19 cellular contexts compared by ENCODE assay signal in the genomic region with DNA sequence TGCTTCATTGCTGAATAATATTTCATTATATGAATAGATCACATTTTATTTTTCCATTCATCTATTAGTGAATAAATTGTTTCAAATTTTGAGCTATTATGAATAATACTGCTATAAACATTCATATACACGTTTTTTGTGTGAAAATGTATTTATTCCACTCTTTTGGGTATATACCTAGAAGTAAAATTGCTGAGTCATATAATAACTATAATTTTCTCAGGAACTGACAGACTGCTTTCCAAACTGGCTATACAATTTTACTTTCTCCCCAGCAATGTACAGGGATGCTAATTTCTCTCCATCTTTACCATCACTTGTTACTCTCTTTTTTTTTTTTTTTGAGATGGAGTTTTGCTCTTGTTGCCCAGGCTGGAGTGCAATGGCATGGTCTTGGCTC. TPM values are rescaled to one million over a fixed set of nuclear protein-coding genes. Genes with fewer than 3 reads are reported as not detected.
DNase-seq lines count a peak whose midpoint lies in the region; ATAC-seq, FAIRE-seq and TF ChIP-seq lines count a peak whose summit lies in the region.
"Had no signal": no experiment of that assay in that cellular context is flagged by ENCODE, and none has a peak within 500 bp of the region (broad histone marks: within the 10 kb centered on the region; RNA-seq: fewer than 3 reads in every experiment).

No MANE protein-coding gene starts in this region.

- H3K4ac ChIP-seq in IMR-90 (ENCODE audit: low read depth, low read length) (no peak overlapping the region), H1 (replicated peaks; ENCODE audit: insufficient read length, low read depth, low read length) (no peak overlapping the region)

- H4K5ac ChIP-seq in IMR-90 (ENCODE audit: low read depth, low read length) = no peak overlapping the region
- H4K5ac ChIP-seq in H1 (ENCODE audit: insufficient read length, low read depth, low read length) = no peak overlapping the region

- H3K27me3 ChIP-seq in IMR-90 (ENCODE audit: control insufficient read depth, insufficient read depth, low read length) = no peaks in the 10 kb centered on the region
- no peaks in the 10 kb centered on the region for H3K27me3 ChIP-seq in H1 (replicated peaks in 1 of 4; ENCODE audit: control insufficient read depth in 3 of 4, extremely low read depth in 1 of 4, insufficient read depth in 3 of 4, low read length in 3 of 4)
- H3K27me3 ChIP-seq: BLaER1 treated with 17β-estradiol and CSF1 and Interleukin-3, amounts not matched to agents 10 nM and 100 nM had no signal

- H2BK120ac ChIP-seq in IMR-90 (ENCODE audit: low read depth, low read length) = no peak overlapping the region
- H2BK120ac ChIP-seq in H1 (replicated peaks; ENCODE audit: low read depth, low read length) = no peak overlapping the region

- H3K4me3 ChIP-seq in A549 (no peak overlapping the region), IMR-90 (ENCODE audit: insufficient read depth, low read depth, low read length) (no peak overlapping the region), H1 (ENCODE audit: extremely low read depth in 1 of 4, insufficient read depth in 2 of 4, low read depth in 3 of 4, low read length in 4 of 4) (no peak overlapping the region)
- H3K4me3 ChIP-seq: BLaER1 treated with 17β-estradiol and CSF1 and Interleukin-3, amounts not matched to agents 10 nM and 100 nM had no signal

- H3K27ac ChIP-seq in A549 = no peak overlapping the region
- H3K27ac ChIP-seq in IMR-90 (ENCODE audit: insufficient read depth, low read length) = no peak overlapping the region
- no peak overlapping the region for H3K27ac ChIP-seq in H1 (ENCODE audit: low read depth, low read length)
- H3K27ac ChIP-seq: BLaER1 treated with 17β-estradiol and CSF1 and Interleukin-3, amounts not matched to agents 10 nM and 100 nM; C4-2B had no signal

- TF ChIP-seq RAD21 in A549 (conservative IDR thresholded peaks at IDR 0.05 in 1 of 2, IDR thresholded peaks at IDR 0.05 in 1 of 2) (no peak), IMR-90 (IDR thresholded peaks at IDR 0.05; ENCODE audit: low read length) (no peak), H1 (IDR thresholded peaks at IDR 0.05 in 1 of 2, conservative IDR thresholded peaks at IDR 0.05 in 1 of 2; ENCODE audit: low read depth in 2 of 2, low read length in 2 of 2) (no peak)

- no peak overlapping the region for H2BK20ac ChIP-seq in IMR-90 (ENCODE audit: low read depth, low read length)
- H2BK20ac ChIP-seq in H1 (ENCODE audit: low read length) = no peak overlapping the region

- H2BK15ac ChIP-seq in IMR-90 (ENCODE audit: low read depth, low read length) = no peak overlapping the region
- H2BK15ac ChIP-seq in H1 (ENCODE audit: low read length) = no peak overlapping the region

- no peak for ATAC-seq in A549
- no peak for ATAC-seq in IMR-90 (ENCODE audit: low read depth)
- ATAC-seq: CD8-positive, alpha-beta T cell had no signal

- dilution Hi-C loops in IMR-90 (cut with HindIII; ENCODE audit: low sequenced_read_pairs, unreplicated experiment) = no loop called here

- H3K18ac ChIP-seq in IMR-90 (ENCODE audit: low read depth, low read length) (no peak overlapping the region), H1 (ENCODE audit: extremely low read depth, low read length) (no peak overlapping the region)

- no peak for TF ChIP-seq CTCF in A549 (IDR thresholded peaks at IDR 0.05)
- no peak for TF ChIP-seq CTCF in IMR-90 (conservative IDR thresholded peaks at IDR 0.05; ENCODE audit: low read depth, low read length)
- TF ChIP-seq CTCF in H1 (IDR thresholded peaks at IDR 0.05; ENCODE audit: control extremely low read depth in 1 of 3, insufficient read depth in 1 of 3, low read depth in 1 of 3, low read length in 3 of 3) = no peak

- H2AFZ ChIP-seq in IMR-90 (replicated peaks; ENCODE audit: low read length, poor library complexity) = no peak overlapping the region
- no peak overlapping the region for H2AFZ ChIP-seq in H1 (ENCODE audit: low read length)

- H4K91ac ChIP-seq in IMR-90 (ENCODE audit: insufficient read depth, low read depth, low read length) = no peak overlapping the region
- no peak overlapping the region for H4K91ac ChIP-seq in H1 (replicated peaks; ENCODE audit: insufficient read length, low read length)

- H3K9me1 ChIP-seq in IMR-90 (ENCODE audit: insufficient read depth, low read length) = no peaks in the 10 kb centered on the region

- H3K9me3 ChIP-seq in A549 = no peaks in the 10 kb centered on the region
- H3K9me3 ChIP-seq in IMR-90 (ENCODE audit: control insufficient read depth, insufficient read depth, low read length) = no peaks in the 10 kb centered on the region; the same call in 1 of the 2 replicates
- H3K9me3 ChIP-seq in H1 (ENCODE audit: insufficient read depth in 2 of 2, low read depth in 1 of 2, low read length in 1 of 2) = peaks cover 0 to 8% of the 10 kb centered on the region in 2 experiments; a peak in 2 of 4 replicates
- H3K9me3 ChIP-seq: Caco-2 had no signal

- H2BK5ac ChIP-seq in IMR-90 (ENCODE audit: low read depth, low read length, poor library complexity, severe bottlenecking) (no peak overlapping the region), H1 (ENCODE audit: low read depth, low read length) (no peak overlapping the region)

- intact Hi-C loops in IMR-90 (cut with micrococcal nuclease) = no loop called here

- H3K79me1 ChIP-seq in IMR-90 (ENCODE audit: low read depth in 1 of 2, low read length in 2 of 2) = no peaks in the 10 kb centered on the region
- no peaks in the 10 kb centered on the region for H3K79me1 ChIP-seq in H1 (ENCODE audit: low read depth, low read length)

- no peaks in the 10 kb centered on the region for H4K20me1 ChIP-seq in IMR-90 (ENCODE audit: insufficient read depth, low read length)
- H4K20me1 ChIP-seq in H1 (replicated peaks in 1 of 2; ENCODE audit: control insufficient read depth in 1 of 2, insufficient read depth in 2 of 2, low read length in 2 of 2) = no peaks in the 10 kb centered on the region
- H4K20me1 ChIP-seq: BLaER1 treated with 17β-estradiol and CSF1 and Interleukin-3, amounts not matched to agents 10 nM and 100 nM had no signal

- H3K23ac ChIP-seq in IMR-90 (ENCODE audit: low read depth, low read length) (no peak overlapping the region), H1 (ENCODE audit: insufficient read length) (no peak overlapping the region)

- H3K36me3 ChIP-seq in IMR-90 (ENCODE audit: control insufficient read depth, insufficient read depth, low read length) = no peaks in the 10 kb centered on the region
- no peaks in the 10 kb centered on the region for H3K36me3 ChIP-seq in H1 (ENCODE audit: control insufficient read depth in 2 of 4, insufficient read depth in 4 of 4, low read length in 3 of 4)
- H3K36me3 ChIP-seq: BLaER1 treated with 17β-estradiol and CSF1 and Interleukin-3, amounts not matched to agents 10 nM and 100 nM had no signal

- TF ChIP-seq EP300 in A549 (IDR thresholded peaks at IDR 0.05) = no peak
- TF ChIP-seq EP300 in H1 (IDR thresholded peaks at IDR 0.05; ENCODE audit: borderline replicate concordance in 1 of 2, low read depth in 2 of 2, low read length in 2 of 2) = no peak

- no peak overlapping the region for H3K4me2 ChIP-seq in A549
- no peak overlapping the region for H3K4me2 ChIP-seq in IMR-90 (ENCODE audit: low read depth, low read length)
- H3K4me2 ChIP-seq in H1 (ENCODE audit: insufficient read depth in 1 of 2, low read depth in 2 of 2, low read length in 2 of 2) = no peak overlapping the region
- H3K4me2 ChIP-seq: BLaER1 treated with 17β-estradiol and CSF1 and Interleukin-3, amounts not matched to agents 10 nM and 100 nM had no signal

- 49% methylated on average over 1 of the region's 1 CpG for WGBS in A549 (ENCODE audit: missing lambda C conversion rate)
- WGBS in IMR-90 (ENCODE audit: extremely low coverage in 2 of 2, insufficient read length in 1 of 2), 2 experiments = no CpG with 5 or more reads among the region's 1 CpG
- 87% methylated on average over 1 of the region's 1 CpG; no CpG with 5 or more reads in 1 of the 2 experiments for WGBS in H1 (ENCODE audit: extremely low coverage in 1 of 2, insufficient coverage in 1 of 2, insufficient read length in 1 of 2, insufficient replicate concordance in 2 of 2, low coverage in 1 of 2, low lambda C conversion rate in 2 of 2, missing lambda C conversion rate in 1 of 2), 2 experiments

- no peaks in the 10 kb centered on the region for H3K79me2 ChIP-seq in H1 (ENCODE audit: control insufficient read depth in 1 of 2, insufficient read depth in 2 of 2, low read length in 2 of 2)

- TF ChIP-seq POLR2A in A549 (IDR thresholded peaks at IDR 0.05; ENCODE audit: low read length) (no peak), IMR-90 (IDR thresholded peaks at IDR 0.05; ENCODE audit: low read depth, low read length) (no peak), H1 (IDR thresholded peaks at IDR 0.05; ENCODE audit: control extremely low read depth in 1 of 2, low read depth in 2 of 2, low read length in 2 of 2) (no peak)

- H3K56ac ChIP-seq in IMR-90 (ENCODE audit: extremely low read depth, insufficient read depth, low read length) = no peak overlapping the region
- H3K56ac ChIP-seq in H1 (replicated peaks; ENCODE audit: insufficient read length, low read depth, low read length) = no peak overlapping the region

- H3K14ac ChIP-seq in IMR-90 (replicated peaks; ENCODE audit: low read depth, low read length) = no peak overlapping the region
- no peak overlapping the region for H3K14ac ChIP-seq in H1 (ENCODE audit: insufficient read length)

- H4K8ac ChIP-seq in IMR-90 (ENCODE audit: low read depth in 2 of 2, low read length in 2 of 2) = no peak overlapping the region
- H4K8ac ChIP-seq in H1 (ENCODE audit: extremely low read depth, insufficient read depth, low read length) = no peak overlapping the region

- POLR2A ChIA-PET in A549 (lab: Yijun Ruan, JAX) (no interaction called here), IMR-90 (lab: Charles Lee; ENCODE audit: unreplicated experiment) (no interaction called here), H1 (lab: Charles Lee; ENCODE audit: partially characterized antibody) (no interaction called here)

- in situ Hi-C loops in IMR-90 (cut with MboI; ENCODE audit: low sequenced_read_pairs) = no loop called here

- CTCF ChIA-PET in A549 (lab: Yijun Ruan, JAX) (no interaction called here), IMR-90 (lab: Yijun Ruan, JAX) (interaction anchor here (0.6 kb wide), 1 partner anchor 24 kb away, joined by 5 read pairs; no protein-coding TSS in a partner anchor), H1 (lab: Charles Lee; ENCODE audit: partially characterized antibody) (no interaction called here)

- no TSS peak for BruUV-seq in IMR-90 (replicated peaks; lab: Mats Ljungman, UMichigan)

- peaks cover 8% of the 10 kb centered on the region; the same call in 2 of the 3 replicates for H3K4me1 ChIP-seq in A549
- H3K4me1 ChIP-seq in IMR-90 (ENCODE audit: control insufficient read depth, insufficient read depth, low read length) = no peaks in the 10 kb centered on the region
- H3K4me1 ChIP-seq in H1 (replicated peaks in 1 of 4; ENCODE audit: control insufficient read depth in 3 of 4, insufficient read depth in 4 of 4, low read length in 3 of 4) = no peaks in the 10 kb centered on the region
- H3K4me1 ChIP-seq: BLaER1 treated with 17β-estradiol and CSF1 and Interleukin-3, amounts not matched to agents 10 nM and 100 nM; Caco-2 had no signal

- no peak overlapping the region for H2BK12ac ChIP-seq in H1 (ENCODE audit: low read depth, low read length)

- H3K9ac ChIP-seq in IMR-90 (ENCODE audit: low read depth, low read length) = no peak overlapping the region
- H3K9ac ChIP-seq in H1 (replicated peaks in 1 of 4; ENCODE audit: extremely low read depth in 1 of 4, low read depth in 3 of 4, low read length in 3 of 4) = no peak overlapping the region
- H3K9ac ChIP-seq: BLaER1 treated with 17β-estradiol and CSF1 and Interleukin-3, amounts not matched to agents 10 nM and 100 nM had no signal

- FAIRE-seq in A549 (lab: Jason Lieb, UNC) = no peak
- FAIRE-seq in H1 (lab: Jason Lieb, UNC) = no peak
- FAIRE-seq: A204.1, D721Med, GM12891, GM19239 had no signal

- H2AK9ac ChIP-seq in IMR-90 (replicated peaks; ENCODE audit: low read depth, low read length, poor library complexity) = no peak overlapping the region

- no peak for DNase-seq in A549 (ENCODE audit: low read depth in 1 of 2, low spot score in 1 of 2)
- no peak for DNase-seq in IMR-90
- DNase-seq in H1 (ENCODE audit: low read depth in 1 of 2, low spot score in 2 of 2) = no peak
- DNase-seq in stimulated activated CD4-positive, alpha-beta T cell treated with anti-CD3 and anti-CD28 coated beads, Interleukin-4, amount 100 ng/mL, for 1 hour = no peak
- no peak for DNase-seq in T-helper 9 cell
- DNase-seq: 8988T; AML-193; Caco-2; Calu3; CD4-positive, alpha-beta T cell; CD8-positive, alpha-beta T cell; DMS79 treated with DMSO at 0.1 percent for 48 hours; GF-D8 had no signal

- H3K23me2 ChIP-seq in H1 (ENCODE audit: low read depth, low read length) = no peaks in the 10 kb centered on the region

- H2AK5ac ChIP-seq in IMR-90 (ENCODE audit: low read depth, low read length) (no peak overlapping the region), H1 (ENCODE audit: low read depth, low read length) (no peak overlapping the region)

RNA-seq across cellular contexts. Expression of gene BAZ2B, which starts 35.5 kb away (rescaled TPM):
- polyA plus RNA-seq in A549 (2011; rRNA removed) (47.4 and 50.6 TPM in 2 replicates), A549 (2017; fragmentation: RNase III; extraction: RNeasy Plus Mini Kit Qiagen cat#74134 plus additional on column Dnase treatment) (18.0 to 23.9 TPM (median 19.6 TPM) in 3 replicates), IMR-90 (2012; rRNA removed) (8.9 and 9.0 TPM in 2 replicates), H1 (2011; rRNA removed) (13.2 and 15.2 TPM in 2 replicates)
- polyA plus RNA-seq in A549 (2012; cell fraction: cytosol; rRNA removed) = 5.0 and 5.8 TPM in 2 replicates
- 6.0 and 8.7 TPM in 2 replicates for polyA plus RNA-seq in A549 (2012; cell fraction: nucleus; rRNA removed)
- 111 and 160 TPM in 2 replicates for polyA minus RNA-seq in A549 (2011; rRNA and poly(A)+ RNA removed)
- total RNA-seq in IMR-90 (2012; rRNA removed) = 42.1 and 49.7 TPM in 2 replicates
- polyA plus RNA-seq in IMR-90 (2012; cell fraction: cytosol; rRNA removed) = 1.9 and 3.0 TPM in 2 replicates
- 2.6 and 23.5 TPM in 2 replicates for polyA plus RNA-seq in IMR-90 (2012; cell fraction: nucleus; rRNA removed; ENCODE audit: low replicate concordance)
- 46.3 and 48.8 TPM in 2 replicates for total RNA-seq in H1 (2021; fragmentation: NEBNext Ultra II Directional; extraction: Animal tissue kit (Norgen Biotek cat#: 25700))
- 12.1 TPM for polyA plus RNA-seq in H1 (2011; cell fraction: cytosol; rRNA removed)
- polyA plus RNA-seq in H1 (2011; cell fraction: nucleus; rRNA removed) = 53.2 TPM
- polyA plus RNA-seq in H1 (2012, experiment 1 of 2) = 13.6 to 34.4 TPM (median 18.7 TPM) in 4 replicates
- polyA plus RNA-seq in H1 (2012, experiment 2 of 2) = 1.0 TPM
- 15.6 TPM for polyA plus RNA-seq in H1 (2013, experiment 1 of 2)
- 14.0 TPM for polyA plus RNA-seq in H1 (2013, experiment 2 of 2)
- polyA minus RNA-seq in H1 (2011; rRNA and poly(A)+ RNA removed) = 181 and 183 TPM in 2 replicates
- 36.9 TPM for polyA minus RNA-seq in H1 (2011; cell fraction: cytosol; rRNA and poly(A)+ RNA removed)
- 307 TPM for polyA minus RNA-seq in H1 (2011; cell fraction: nucleus; rRNA and poly(A)+ RNA removed)

Comparison
In these comparisons a context has a peak if more than half of its experiments do, and no peak if none do; other contexts are left out.
1. Of the 18 proteins assayed by ChIP-seq in both H1 and A549: peak only in H1: none; only in A549: none; in both: MAFK; in neither: 17.